Comparison of ENCODE assay signal across 1 cellular context in the genomic region with DNA sequence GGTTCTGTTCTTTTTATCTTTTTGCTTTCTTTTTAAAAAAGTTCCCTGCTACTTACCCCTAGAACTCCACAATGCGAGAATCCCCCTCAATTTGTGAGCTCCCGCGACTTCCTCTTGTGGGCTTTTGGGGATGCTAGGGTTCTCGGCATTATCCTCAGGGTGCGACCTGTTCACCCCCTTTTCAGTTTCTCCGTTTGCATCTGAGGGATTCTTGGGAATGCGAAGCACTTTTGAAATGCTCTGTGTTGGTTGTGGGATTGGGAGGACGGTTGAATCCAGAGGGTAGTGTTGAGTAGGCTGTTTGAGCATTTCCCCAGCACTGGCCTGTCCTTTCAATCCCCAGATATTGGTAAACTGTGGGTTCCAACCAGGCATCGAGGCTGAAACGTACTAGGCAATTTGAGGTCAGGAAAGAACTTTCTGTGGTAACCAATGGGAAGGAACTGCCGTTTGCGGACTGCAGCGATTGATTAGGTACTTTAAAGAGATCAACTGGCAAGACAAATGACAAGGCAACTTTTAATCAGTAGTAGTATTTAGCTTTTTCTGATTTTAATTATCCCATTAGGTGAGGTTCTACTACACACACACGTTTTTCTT.
TF ChIP-seq lines count a peak whose summit lies in the region.

No MANE protein-coding gene starts in this region.

TF ChIP-seq in HepG2, 621 proteins besides CTCF, POLR2A, EP300 and RAD21 (continued from another document and continues in another):
- TF ChIP-seq, protein P1, sequence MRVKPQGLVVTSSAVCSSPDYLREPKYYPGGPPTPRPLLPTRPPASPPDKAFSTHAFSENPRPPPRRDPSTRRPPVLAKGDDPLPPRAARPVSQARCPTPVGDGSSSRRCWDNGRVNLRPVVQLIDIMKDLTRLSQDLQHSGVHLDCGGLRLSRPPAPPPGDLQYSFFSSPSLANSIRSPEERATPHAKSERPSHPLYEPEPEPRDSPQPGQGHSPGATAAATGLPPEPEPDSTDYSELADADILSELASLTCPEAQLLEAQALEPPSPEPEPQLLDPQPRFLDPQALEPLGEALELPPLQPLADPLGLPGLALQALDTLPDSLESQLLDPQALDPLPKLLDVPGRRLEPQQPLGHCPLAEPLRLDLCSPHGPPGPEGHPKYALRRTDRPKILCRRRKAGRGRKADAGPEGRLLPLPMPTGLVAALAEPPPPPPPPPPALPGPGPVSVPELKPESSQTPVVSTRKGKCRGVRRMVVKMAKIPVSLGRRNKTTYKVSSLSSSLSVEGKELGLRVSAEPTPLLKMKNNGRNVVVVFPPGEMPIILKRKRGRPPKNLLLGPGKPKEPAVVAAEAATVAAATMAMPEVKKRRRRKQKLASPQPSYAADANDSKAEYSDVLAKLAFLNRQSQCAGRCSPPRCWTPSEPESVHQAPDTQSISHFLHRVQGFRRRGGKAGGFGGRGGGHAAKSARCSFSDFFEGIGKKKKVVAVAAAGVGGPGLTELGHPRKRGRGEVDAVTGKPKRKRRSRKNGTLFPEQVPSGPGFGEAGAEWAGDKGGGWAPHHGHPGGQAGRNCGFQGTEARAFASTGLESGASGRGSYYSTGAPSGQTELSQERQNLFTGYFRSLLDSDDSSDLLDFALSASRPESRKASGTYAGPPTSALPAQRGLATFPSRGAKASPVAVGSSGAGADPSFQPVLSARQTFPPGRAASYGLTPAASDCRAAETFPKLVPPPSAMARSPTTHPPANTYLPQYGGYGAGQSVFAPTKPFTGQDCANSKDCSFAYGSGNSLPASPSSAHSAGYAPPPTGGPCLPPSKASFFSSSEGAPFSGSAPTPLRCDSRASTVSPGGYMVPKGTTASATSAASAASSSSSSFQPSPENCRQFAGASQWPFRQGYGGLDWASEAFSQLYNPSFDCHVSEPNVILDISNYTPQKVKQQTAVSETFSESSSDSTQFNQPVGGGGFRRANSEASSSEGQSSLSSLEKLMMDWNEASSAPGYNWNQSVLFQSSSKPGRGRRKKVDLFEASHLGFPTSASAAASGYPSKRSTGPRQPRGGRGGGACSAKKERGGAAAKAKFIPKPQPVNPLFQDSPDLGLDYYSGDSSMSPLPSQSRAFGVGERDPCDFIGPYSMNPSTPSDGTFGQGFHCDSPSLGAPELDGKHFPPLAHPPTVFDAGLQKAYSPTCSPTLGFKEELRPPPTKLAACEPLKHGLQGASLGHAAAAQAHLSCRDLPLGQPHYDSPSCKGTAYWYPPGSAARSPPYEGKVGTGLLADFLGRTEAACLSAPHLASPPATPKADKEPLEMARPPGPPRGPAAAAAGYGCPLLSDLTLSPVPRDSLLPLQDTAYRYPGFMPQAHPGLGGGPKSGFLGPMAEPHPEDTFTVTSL (CRISPR knock-in tag; IDR thresholded peaks at IDR 0.05; ENCODE audit: borderline replicate concordance), result no peak
- no peak for TF ChIP-seq NFE2L2 (IDR thresholded peaks at IDR 0.05; ENCODE audit: low read length)
- peak; percentile 28 for TF ChIP-seq PHF8 (CRISPR knock-in tag; IDR thresholded peaks at IDR 0.05)
- peak; percentile 82 for TF ChIP-seq ELF4 (CRISPR knock-in tag; IDR thresholded peaks at IDR 0.05; ENCODE audit: borderline replicate concordance)
- TF ChIP-seq FOXK2 (IDR thresholded peaks at IDR 0.05), result no peak
- no peak for TF ChIP-seq ZMYM4 (CRISPR knock-in tag; IDR thresholded peaks at IDR 0.05)
- TF ChIP-seq MLLT10 (CRISPR knock-in tag; IDR thresholded peaks at IDR 0.05), result no peak
- TF ChIP-seq PAX8 (CRISPR knock-in tag; IDR thresholded peaks at IDR 0.05; ENCODE audit: borderline replicate concordance), result no peak
- no peak for TF ChIP-seq ZNF225 (CRISPR knock-in tag; IDR thresholded peaks at IDR 0.05)
- TF ChIP-seq, protein P2, sequence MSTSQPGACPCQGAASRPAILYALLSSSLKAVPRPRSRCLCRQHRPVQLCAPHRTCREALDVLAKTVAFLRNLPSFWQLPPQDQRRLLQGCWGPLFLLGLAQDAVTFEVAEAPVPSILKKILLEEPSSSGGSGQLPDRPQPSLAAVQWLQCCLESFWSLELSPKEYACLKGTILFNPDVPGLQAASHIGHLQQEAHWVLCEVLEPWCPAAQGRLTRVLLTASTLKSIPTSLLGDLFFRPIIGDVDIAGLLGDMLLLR (CRISPR knock-in tag; IDR thresholded peaks at IDR 0.05), result no peak
- 0 out of 2 replicates have a peak, but pooled peaks have one; percentile 8 for TF ChIP-seq ZKSCAN8 (CRISPR knock-in tag; IDR thresholded peaks at IDR 0.05; ENCODE audit: borderline replicate concordance)
- TF ChIP-seq HOXA5 (CRISPR knock-in tag; IDR thresholded peaks at IDR 0.05), result no peak
- TF ChIP-seq NR2F6 (IDR thresholded peaks at IDR 0.05), result no peak
- no peak for TF ChIP-seq NR2F6 (CRISPR knock-in tag; IDR thresholded peaks at IDR 0.05)
- TF ChIP-seq, protein P3, sequence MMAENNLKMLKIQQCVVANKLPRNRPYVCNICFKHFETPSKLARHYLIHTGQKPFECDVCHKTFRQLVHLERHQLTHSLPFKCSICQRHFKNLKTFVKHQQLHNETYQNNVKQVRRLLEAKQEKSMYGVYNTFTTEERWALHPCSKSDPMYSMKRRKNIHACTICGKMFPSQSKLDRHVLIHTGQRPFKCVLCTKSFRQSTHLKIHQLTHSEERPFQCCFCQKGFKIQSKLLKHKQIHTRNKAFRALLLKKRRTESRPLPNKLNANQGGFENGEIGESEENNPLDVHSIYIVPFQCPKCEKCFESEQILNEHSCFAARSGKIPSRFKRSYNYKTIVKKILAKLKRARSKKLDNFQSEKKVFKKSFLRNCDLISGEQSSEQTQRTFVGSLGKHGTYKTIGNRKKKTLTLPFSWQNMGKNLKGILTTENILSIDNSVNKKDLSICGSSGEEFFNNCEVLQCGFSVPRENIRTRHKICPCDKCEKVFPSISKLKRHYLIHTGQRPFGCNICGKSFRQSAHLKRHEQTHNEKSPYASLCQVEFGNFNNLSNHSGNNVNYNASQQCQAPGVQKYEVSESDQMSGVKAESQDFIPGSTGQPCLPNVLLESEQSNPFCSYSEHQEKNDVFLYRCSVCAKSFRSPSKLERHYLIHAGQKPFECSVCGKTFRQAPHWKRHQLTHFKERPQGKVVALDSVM (CRISPR knock-in tag; IDR thresholded peaks at IDR 0.05), result 0 out of 2 replicates have a peak, but pooled peaks have one; percentile 6
- no peak for TF ChIP-seq GLI4 (CRISPR knock-in tag; IDR thresholded peaks at IDR 0.05; ENCODE audit: borderline replicate concordance)
- no peak for TF ChIP-seq ZNF83 (CRISPR knock-in tag; IDR thresholded peaks at IDR 0.05; ENCODE audit: borderline replicate concordance)
- TF ChIP-seq, protein P4, sequence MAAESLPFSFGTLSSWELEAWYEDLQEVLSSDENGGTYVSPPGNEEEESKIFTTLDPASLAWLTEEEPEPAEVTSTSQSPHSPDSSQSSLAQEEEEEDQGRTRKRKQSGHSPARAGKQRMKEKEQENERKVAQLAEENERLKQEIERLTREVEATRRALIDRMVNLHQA (CRISPR knock-in tag; IDR thresholded peaks at IDR 0.05), result no peak; the same call in 1 of the 2 replicates
- peak; percentile 90 for TF ChIP-seq KDM5A (IDR thresholded peaks at IDR 0.05; ENCODE audit: borderline replicate concordance, low read length)
- TF ChIP-seq ARNT (IDR thresholded peaks at IDR 0.05), result no peak
- peak; percentile 17; the same call in 1 of the 2 replicates for TF ChIP-seq TBX2 (CRISPR knock-in tag; IDR thresholded peaks at IDR 0.05; ENCODE audit: borderline replicate concordance)
- no peak for TF ChIP-seq RCOR2 (CRISPR knock-in tag; IDR thresholded peaks at IDR 0.05)
- TF ChIP-seq HNRNPUL1 (IDR thresholded peaks at IDR 0.05; ENCODE audit: low read depth, low read length), result no peak
- TF ChIP-seq ATAD3A (CRISPR knock-in tag; IDR thresholded peaks at IDR 0.05), result no peak
- peak; percentile 3; the same call in 1 of the 2 replicates for TF ChIP-seq MXD4 (CRISPR knock-in tag; IDR thresholded peaks at IDR 0.05)
- no peak for TF ChIP-seq GATA4 (IDR thresholded peaks at IDR 0.05; ENCODE audit: borderline replicate concordance, low read depth)
- peak; percentile 27; the same call in 1 of the 2 replicates for TF ChIP-seq ZNF430 (CRISPR knock-in tag; IDR thresholded peaks at IDR 0.05)
- TF ChIP-seq ETV5 (CRISPR knock-in tag; IDR thresholded peaks at IDR 0.05; ENCODE audit: borderline replicate concordance), result no peak
- TF ChIP-seq, protein P5, sequence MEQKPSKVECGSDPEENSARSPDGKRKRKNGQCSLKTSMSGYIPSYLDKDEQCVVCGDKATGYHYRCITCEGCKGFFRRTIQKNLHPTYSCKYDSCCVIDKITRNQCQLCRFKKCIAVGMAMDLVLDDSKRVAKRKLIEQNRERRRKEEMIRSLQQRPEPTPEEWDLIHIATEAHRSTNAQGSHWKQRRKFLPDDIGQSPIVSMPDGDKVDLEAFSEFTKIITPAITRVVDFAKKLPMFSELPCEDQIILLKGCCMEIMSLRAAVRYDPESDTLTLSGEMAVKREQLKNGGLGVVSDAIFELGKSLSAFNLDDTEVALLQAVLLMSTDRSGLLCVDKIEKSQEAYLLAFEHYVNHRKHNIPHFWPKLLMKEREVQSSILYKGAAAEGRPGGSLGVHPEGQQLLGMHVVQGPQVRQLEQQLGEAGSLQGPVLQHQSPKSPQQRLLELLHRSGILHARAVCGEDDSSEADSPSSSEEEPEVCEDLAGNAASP (CRISPR knock-in tag; IDR thresholded peaks at IDR 0.05; ENCODE audit: borderline replicate concordance), result peak; percentile 59; the same call in 1 of the 2 replicates
- no peak for TF ChIP-seq PAWR (CRISPR knock-in tag; IDR thresholded peaks at IDR 0.05; ENCODE audit: borderline replicate concordance)
- TF ChIP-seq ZNF749 (CRISPR knock-in tag; IDR thresholded peaks at IDR 0.05; ENCODE audit: borderline replicate concordance), result no peak
- TF ChIP-seq GZF1 (CRISPR knock-in tag; IDR thresholded peaks at IDR 0.05), result no peak
- TF ChIP-seq SMARCE1 (IDR thresholded peaks at IDR 0.05; ENCODE audit: borderline replicate concordance), result no peak
- 0 out of 2 replicates have a peak, but pooled peaks have one; percentile 77 for TF ChIP-seq ZNF850 (CRISPR knock-in tag; conservative IDR thresholded peaks at IDR 0.05)
- TF ChIP-seq, protein P6, sequence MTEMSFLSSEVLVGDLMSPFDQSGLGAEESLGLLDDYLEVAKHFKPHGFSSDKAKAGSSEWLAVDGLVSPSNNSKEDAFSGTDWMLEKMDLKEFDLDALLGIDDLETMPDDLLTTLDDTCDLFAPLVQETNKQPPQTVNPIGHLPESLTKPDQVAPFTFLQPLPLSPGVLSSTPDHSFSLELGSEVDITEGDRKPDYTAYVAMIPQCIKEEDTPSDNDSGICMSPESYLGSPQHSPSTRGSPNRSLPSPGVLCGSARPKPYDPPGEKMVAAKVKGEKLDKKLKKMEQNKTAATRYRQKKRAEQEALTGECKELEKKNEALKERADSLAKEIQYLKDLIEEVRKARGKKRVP (CRISPR knock-in tag; IDR thresholded peaks at IDR 0.05), result no peak; a peak in 1 of 4 replicates
- TF ChIP-seq, protein P7, sequence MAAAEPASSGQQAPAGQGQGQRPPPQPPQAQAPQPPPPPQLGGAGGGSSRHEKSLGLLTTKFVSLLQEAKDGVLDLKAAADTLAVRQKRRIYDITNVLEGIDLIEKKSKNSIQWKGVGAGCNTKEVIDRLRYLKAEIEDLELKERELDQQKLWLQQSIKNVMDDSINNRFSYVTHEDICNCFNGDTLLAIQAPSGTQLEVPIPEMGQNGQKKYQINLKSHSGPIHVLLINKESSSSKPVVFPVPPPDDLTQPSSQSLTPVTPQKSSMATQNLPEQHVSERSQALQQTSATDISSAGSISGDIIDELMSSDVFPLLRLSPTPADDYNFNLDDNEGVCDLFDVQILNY (CRISPR knock-in tag; conservative IDR thresholded peaks at IDR 0.05), result no peak
- TF ChIP-seq SMAD3 (CRISPR knock-in tag; IDR thresholded peaks at IDR 0.05), result no peak
- TF ChIP-seq ZNF652 (CRISPR knock-in tag; IDR thresholded peaks at IDR 0.05; ENCODE audit: borderline replicate concordance, low read depth), result no peak
- peak; percentile 22; the same call in 1 of the 2 replicates for TF ChIP-seq ZSCAN31 (CRISPR knock-in tag; IDR thresholded peaks at IDR 0.05; ENCODE audit: low read depth)
- TF ChIP-seq, protein P8, sequence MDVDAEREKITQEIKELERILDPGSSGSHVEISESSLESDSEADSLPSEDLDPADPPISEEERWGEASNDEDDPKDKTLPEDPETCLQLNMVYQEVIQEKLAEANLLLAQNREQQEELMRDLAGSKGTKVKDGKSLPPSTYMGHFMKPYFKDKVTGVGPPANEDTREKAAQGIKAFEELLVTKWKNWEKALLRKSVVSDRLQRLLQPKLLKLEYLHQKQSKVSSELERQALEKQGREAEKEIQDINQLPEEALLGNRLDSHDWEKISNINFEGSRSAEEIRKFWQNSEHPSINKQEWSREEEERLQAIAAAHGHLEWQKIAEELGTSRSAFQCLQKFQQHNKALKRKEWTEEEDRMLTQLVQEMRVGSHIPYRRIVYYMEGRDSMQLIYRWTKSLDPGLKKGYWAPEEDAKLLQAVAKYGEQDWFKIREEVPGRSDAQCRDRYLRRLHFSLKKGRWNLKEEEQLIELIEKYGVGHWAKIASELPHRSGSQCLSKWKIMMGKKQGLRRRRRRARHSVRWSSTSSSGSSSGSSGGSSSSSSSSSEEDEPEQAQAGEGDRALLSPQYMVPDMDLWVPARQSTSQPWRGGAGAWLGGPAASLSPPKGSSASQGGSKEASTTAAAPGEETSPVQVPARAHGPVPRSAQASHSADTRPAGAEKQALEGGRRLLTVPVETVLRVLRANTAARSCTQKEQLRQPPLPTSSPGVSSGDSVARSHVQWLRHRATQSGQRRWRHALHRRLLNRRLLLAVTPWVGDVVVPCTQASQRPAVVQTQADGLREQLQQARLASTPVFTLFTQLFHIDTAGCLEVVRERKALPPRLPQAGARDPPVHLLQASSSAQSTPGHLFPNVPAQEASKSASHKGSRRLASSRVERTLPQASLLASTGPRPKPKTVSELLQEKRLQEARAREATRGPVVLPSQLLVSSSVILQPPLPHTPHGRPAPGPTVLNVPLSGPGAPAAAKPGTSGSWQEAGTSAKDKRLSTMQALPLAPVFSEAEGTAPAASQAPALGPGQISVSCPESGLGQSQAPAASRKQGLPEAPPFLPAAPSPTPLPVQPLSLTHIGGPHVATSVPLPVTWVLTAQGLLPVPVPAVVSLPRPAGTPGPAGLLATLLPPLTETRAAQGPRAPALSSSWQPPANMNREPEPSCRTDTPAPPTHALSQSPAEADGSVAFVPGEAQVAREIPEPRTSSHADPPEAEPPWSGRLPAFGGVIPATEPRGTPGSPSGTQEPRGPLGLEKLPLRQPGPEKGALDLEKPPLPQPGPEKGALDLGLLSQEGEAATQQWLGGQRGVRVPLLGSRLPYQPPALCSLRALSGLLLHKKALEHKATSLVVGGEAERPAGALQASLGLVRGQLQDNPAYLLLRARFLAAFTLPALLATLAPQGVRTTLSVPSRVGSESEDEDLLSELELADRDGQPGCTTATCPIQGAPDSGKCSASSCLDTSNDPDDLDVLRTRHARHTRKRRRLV (CRISPR knock-in tag; IDR thresholded peaks at IDR 0.05), result no peak
- TF ChIP-seq SYNCRIP (IDR thresholded peaks at IDR 0.05; ENCODE audit: insufficient read depth, low read depth, low read length), result no peak
- TF ChIP-seq ZNF773 (CRISPR knock-in tag; IDR thresholded peaks at IDR 0.05; ENCODE audit: borderline replicate concordance), result no peak
- no peak for TF ChIP-seq NCOA2 (CRISPR knock-in tag; IDR thresholded peaks at IDR 0.05)
- TF ChIP-seq KDM4B (CRISPR knock-in tag; IDR thresholded peaks at IDR 0.05), result no peak
- TF ChIP-seq FOXA3 (CRISPR knock-in tag; IDR thresholded peaks at IDR 0.05), result no peak
- no peak for TF ChIP-seq ATM (IDR thresholded peaks at IDR 0.05; ENCODE audit: borderline replicate concordance)
- 0 out of 2 replicates have a peak, but pooled peaks have one; percentile 48 for TF ChIP-seq SMAD9 (CRISPR knock-in tag; IDR thresholded peaks at IDR 0.05)
- no peak for TF ChIP-seq NR1H2 (CRISPR knock-in tag; IDR thresholded peaks at IDR 0.05; ENCODE audit: borderline replicate concordance, low read depth)
